ENCODE assay signal across 8 cellular contexts in genomic region chr14:65411656-65412188, GRCh38. TPM values are rescaled to one million over a fixed set of nuclear protein-coding genes. Genes with fewer than 3 reads are reported as not detected.
DNase-seq lines count a peak whose midpoint lies in the region; ATAC-seq and TF ChIP-seq lines count a peak whose summit lies in the region.

No MANE protein-coding gene starts in this region.

- peak; percentile 49 for ATAC-seq in HG02588 (IDR thresholded peaks at IDR 0.05; ENCODE audit: unreplicated experiment)
- peak; percentile 88 to 92 for ATAC-seq in left cardiac atrium
- peak; percentile 87 for ATAC-seq in upper lobe of right lung

- H3K4me1 ChIP-seq in adrenal gland (replicated peaks in 1 of 2) (peaks cover 0 to 15% of the 10 kb centered on the region in 2 donors), upper lobe of right lung (peaks cover 11% of the 10 kb centered on the region)

- peak; percentile 85 for DNase-seq in GM10266 (ENCODE audit: extremely low spot score)
- DNase-seq in NCI-H1092 treated with DMSO at 0.1 percent for 48 hours (lab: John Stamatoyannopoulos, UW) = peak; percentile 90
- DNase-seq in T follicular helper cell (ENCODE audit: low read depth) = peak; percentile 72
- DNase-seq in adrenal gland = peak; percentile 92 to 96 (median 94)
- peak; percentile 95 for DNase-seq in left cardiac atrium
- DNase-seq in posterior vena cava (ENCODE audit: low spot score) = peak; percentile 97
- peak; percentile 96 for DNase-seq in upper lobe of right lung

- H3K36me3 ChIP-seq in adrenal gland (replicated peaks in 1 of 2) = no peaks in the 10 kb centered on the region
- no peaks in the 10 kb centered on the region for H3K36me3 ChIP-seq in upper lobe of right lung

- TF ChIP-seq POLR2A in adrenal gland (IDR thresholded peaks at IDR 0.05) = peak; percentile 39 to 75

- TF ChIP-seq CTCF in GM10266 (IDR thresholded peaks at IDR 0.05; ENCODE audit: control insufficient read depth, insufficient read depth, low read depth, missing control alignments) (no peak), adrenal gland (IDR thresholded peaks at IDR 0.05) (no peak), upper lobe of right lung (IDR thresholded peaks at IDR 0.05) (no peak)

- H3K9me3 ChIP-seq in adrenal gland (replicated peaks in 1 of 3) = no peaks in the 10 kb centered on the region
- H3K9me3 ChIP-seq in upper lobe of right lung = no peaks in the 10 kb centered on the region

- H3K4me3 ChIP-seq in adrenal gland (peak overlapping the region; percentile 13 to 92 (median 79)), upper lobe of right lung (peak overlapping the region; percentile 85)

- 0% methylated on average over 14 to 42 of the region's 42 CpGs for WGBS in adrenal gland, 4 donors

- H3K27me3 ChIP-seq in adrenal gland = no peaks in the 10 kb centered on the region
- no peaks in the 10 kb centered on the region for H3K27me3 ChIP-seq in upper lobe of right lung

- H3K27ac ChIP-seq in adrenal gland (peak overlapping the region; percentile 82 to 94 (median 87)), upper lobe of right lung (peak overlapping the region; percentile 96)

- intact Hi-C loops in adrenal gland (cut with DNase I) (loop anchor here (5.0 kb wide), 4 partner anchors 184 to 546 kb away; no protein-coding TSS in a partner anchor), left cardiac atrium (cut with DNase I) (loop anchor here (5.0 to 10.0 kb wide), 6 partner anchors 187 to 661 kb away; no protein-coding TSS in a partner anchor), posterior vena cava (cut with DNase I) (loop anchor here (5.0 to 10.0 kb wide), 2 partner anchors 247 to 411 kb away; no protein-coding TSS in a partner anchor), upper lobe of right lung (cut with DNase I) (loop anchor here (10.0 kb wide), 1 partner anchor 413 kb away; no protein-coding TSS in a partner anchor)

RNA-seq across cellular contexts. Expression of gene FUT8, which starts 0.8 kb away (rescaled TPM):
- 10 to 100 TPM; 14.3 to 32.1 (median 24.1) TPM for total RNA-seq in adrenal gland
- 10 to 100 TPM in 1 of 3 donors, 1 to 10 TPM in 2; 7.8 to 19.1 (median 8.4) TPM for polyA plus RNA-seq in adrenal gland
- 10 to 100 TPM; 13.4 to 14.8 TPM for total RNA-seq in left cardiac atrium
- 10 to 100 TPM; 26.0 to 35.9 TPM for total RNA-seq in posterior vena cava
- total RNA-seq in upper lobe of right lung = 31.8 TPM

Comparison
In these comparisons a context has a peak if more than half of its experiments do, and no peak if none do; other contexts are left out.
1. Peak in every context shown above with its lines: DNase-seq, ATAC-seq, H3K4me3 ChIP-seq and H3K27ac ChIP-seq.